In the genomic region with DNA sequence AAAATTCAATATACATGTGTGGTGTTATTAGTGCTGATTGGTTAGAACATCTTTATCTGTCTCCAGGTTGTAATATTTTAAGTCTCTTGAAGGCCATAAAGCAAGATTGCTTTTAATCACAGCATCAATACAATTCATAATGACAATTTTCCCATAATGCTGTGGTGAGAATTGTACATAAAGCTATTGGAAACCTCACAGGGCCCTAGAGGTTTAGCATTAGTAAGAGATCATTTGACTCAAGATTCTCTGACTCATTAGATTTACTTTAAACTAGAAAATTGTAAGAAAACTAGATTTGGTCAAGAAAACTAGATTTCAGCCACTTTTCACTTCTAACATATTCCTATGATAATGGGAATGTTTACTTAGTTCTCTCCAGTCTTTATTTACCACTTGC, we compare ENCODE assay signal across 28 cellular contexts.
"Had no signal": no experiment of that assay in that cellular context is flagged by ENCODE, and none has a peak within 500 bp of the region (broad histone marks: within the 10 kb centered on the region; RNA-seq: fewer than 3 reads in every experiment).

No MANE protein-coding gene starts in this region.

- H3K27me3 ChIP-seq: brain microvascular endothelial cell, esophagus muscularis mucosa, foreskin keratinocyte, gastrocnemius medialis had no signal

- ATAC-seq: activated T-helper 17 cell treated with anti-CD3 and anti-CD28 coated beads, Interleukin-2, amount 50 U/mL, for 72 hours; effector memory CD8-positive, alpha-beta T cell; foreskin keratinocyte; gastrocnemius medialis; WTC11 had no signal

- H3K4me3 ChIP-seq: esophagus muscularis mucosa, gastrocnemius medialis had no signal

- H3K27ac ChIP-seq: brain microvascular endothelial cell, esophagus muscularis mucosa, foreskin keratinocyte, gastrocnemius medialis, VCaP had no signal

- DNase-seq: activated CD4-positive, alpha-beta memory T cell treated with anti-CD3 and anti-CD28 coated beads, Interleukin-2, amount 10 ng/mL, durations not matched to agents 7 days and 5 days; activated CD4-positive, alpha-beta T cell treated with anti-CD3 and anti-CD28 coated beads for 1 hour; activated CD4-positive, alpha-beta T cell treated with anti-CD3 and anti-CD28 coated beads for 4 hours; activated CD4-positive, alpha-beta T cell treated with anti-CD3 and anti-CD28 coated beads, Interleukin-2, amount 10 ng/mL, durations not matched to agents 7 days and 5 days; activated CD4-positive, alpha-beta T cell treated with anti-CD3 and anti-CD28 coated beads, Interleukin-2, amount 50 U/mL, for 4 hours; activated CD8-positive, alpha-beta memory T cell treated with anti-CD3 and anti-CD28 coated beads, Interleukin-2, amount 50 U/mL, for 48 hours; activated effector memory CD4-positive, alpha-beta T cell treated with Interleukin-2 at 50 U/mL for 16 hours; activated gamma-delta T cell treated with Interleukin-2 at 50 U/mL for 16 hours; activated naive CD4-positive, alpha-beta T cell treated with anti-CD3 and anti-CD28 coated beads, Interleukin-2, amount 50 U/mL, for 16 hours; activated naive CD4-positive, alpha-beta T cell treated with Interleukin-2 at 50 U/mL for 16 hours; activated T-cell treated with anti-CD3 and anti-CD28 coated beads for 4 hours; activated T-cell treated with anti-CD3 and anti-CD28 coated beads, Interleukin-2, amount 50 U/mL, for 24 hours; amniotic stem cell; anterior cingulate cortex; brain microvascular endothelial cell; caudate nucleus; cortex of kidney; dermis blood vessel endothelial cell; effector CD4-positive, alpha-beta T cell; effector memory CD8-positive, alpha-beta T cell; erythroblast; foreskin keratinocyte; gastrocnemius medialis; T-helper 2 cell had no signal

- H3K4me1 ChIP-seq: esophagus muscularis mucosa, foreskin keratinocyte, gastrocnemius medialis had no signal

- H3K9me3 ChIP-seq: esophagus muscularis mucosa, gastrocnemius medialis had no signal

- H3K36me3 ChIP-seq: brain microvascular endothelial cell, esophagus muscularis mucosa, gastrocnemius medialis had no signal
